Comparison of ENCODE assay signal across 1 cellular context in the genomic region with DNA sequence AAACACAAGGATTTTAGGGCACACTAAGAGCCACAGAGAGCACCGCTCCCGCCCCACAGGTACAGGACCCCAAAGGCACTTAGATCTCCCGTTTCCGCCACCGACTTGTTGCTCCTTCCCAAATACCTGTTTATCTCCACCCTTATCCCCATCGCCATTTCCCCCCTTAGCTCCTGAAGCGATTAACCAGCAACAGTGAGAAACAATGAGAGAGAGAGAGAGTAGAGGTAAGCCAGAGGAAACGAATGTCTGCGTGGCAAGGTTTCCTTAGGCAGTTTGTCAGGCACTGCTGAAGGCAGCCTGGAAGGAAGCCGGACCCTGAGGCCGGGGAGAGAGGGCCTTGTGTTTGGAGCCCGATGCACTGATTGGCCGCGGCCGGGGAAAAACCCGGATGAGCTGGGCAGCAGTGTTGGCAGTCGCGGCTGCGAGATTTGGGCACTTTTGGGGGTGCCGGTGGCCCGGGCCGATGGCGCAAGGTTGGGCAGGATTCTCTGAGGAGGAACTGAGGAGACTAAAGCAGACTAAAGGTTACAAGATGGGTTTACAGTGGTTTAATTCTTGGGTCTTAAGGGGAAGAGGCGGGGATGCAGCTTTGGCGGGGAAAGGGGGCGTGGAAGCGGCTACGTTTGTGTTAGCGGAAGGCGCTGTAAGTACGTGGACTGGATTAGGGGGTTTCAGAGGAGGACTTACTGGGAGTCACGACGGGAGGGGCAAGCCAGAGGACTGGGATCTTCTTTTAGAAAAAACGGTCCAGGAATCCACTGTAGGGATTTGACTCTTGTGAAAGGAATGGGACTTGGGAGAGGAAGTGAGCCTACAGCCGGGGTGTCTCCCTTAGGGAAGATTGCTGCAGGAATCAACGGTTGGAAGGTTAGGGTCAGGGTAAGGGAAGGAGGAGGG.
TF ChIP-seq lines count a peak whose summit lies in the region.

TSS of gene GORAB (plus strand) at position 409 of the 900 bp plus-strand sequence. CDS start at position 467, 58 bp downstream.

TF ChIP-seq in HepG2, 621 proteins besides CTCF, POLR2A, EP300 and RAD21 (continued from another document and continues in another):
- TF ChIP-seq, protein P1, sequence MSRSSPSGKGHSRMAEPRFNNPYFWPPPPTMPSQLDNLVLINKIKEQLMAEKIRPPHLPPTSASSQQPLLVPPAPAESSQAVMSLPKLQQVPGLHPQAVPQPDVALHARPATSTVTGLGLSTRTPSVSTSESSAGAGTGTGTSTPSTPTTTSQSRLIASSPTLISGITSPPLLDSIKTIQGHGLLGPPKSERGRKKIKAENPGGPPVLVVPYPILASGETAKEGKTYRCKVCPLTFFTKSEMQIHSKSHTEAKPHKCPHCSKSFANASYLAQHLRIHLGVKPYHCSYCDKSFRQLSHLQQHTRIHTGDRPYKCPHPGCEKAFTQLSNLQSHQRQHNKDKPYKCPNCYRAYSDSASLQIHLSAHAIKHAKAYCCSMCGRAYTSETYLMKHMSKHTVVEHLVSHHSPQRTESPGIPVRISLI (CRISPR knock-in tag; IDR thresholded peaks at IDR 0.05; ENCODE audit: borderline replicate concordance), result no peak
- TF ChIP-seq ZNF615 (CRISPR knock-in tag; IDR thresholded peaks at IDR 0.05; ENCODE audit: borderline replicate concordance) (no peak), FOXA1 (IDR thresholded peaks at IDR 0.05) (no peak), FOXA1 (CRISPR knock-in tag; IDR thresholded peaks at IDR 0.05) (no peak), HDAC1 (CRISPR knock-in tag; IDR thresholded peaks at IDR 0.05) (peak; percentile 62), ZNF788 (CRISPR knock-in tag; IDR thresholded peaks at IDR 0.05; ENCODE audit: borderline replicate concordance) (peak; percentile 32; the same call in 1 of the 2 replicates), ZNF75D (CRISPR knock-in tag; IDR thresholded peaks at IDR 0.05; ENCODE audit: borderline replicate concordance) (no peak), ZBTB44 (CRISPR knock-in tag; IDR thresholded peaks at IDR 0.05) (peak; percentile 74; the same call in 1 of the 2 replicates), NR2F2 (IDR thresholded peaks at IDR 0.05; ENCODE audit: borderline replicate concordance, low read depth) (peak; percentile 31; the same call in 1 of the 2 replicates), FOXA3 (CRISPR knock-in tag; IDR thresholded peaks at IDR 0.05) (no peak; the same call in 1 of the 2 replicates), SIX1 (CRISPR knock-in tag; IDR thresholded peaks at IDR 0.05; ENCODE audit: borderline replicate concordance) (no peak), AGO1 (IDR thresholded peaks at IDR 0.05; ENCODE audit: low read depth, low read length, poor library complexity, severe bottlenecking) (peak; percentile 42), TCF12 (IDR thresholded peaks at IDR 0.05) (no peak), TCF12 (CRISPR knock-in tag; IDR thresholded peaks at IDR 0.05) (no peak), ZNF574 (CRISPR knock-in tag; IDR thresholded peaks at IDR 0.05) (peak; percentile 70), ZNF180 (CRISPR knock-in tag; IDR thresholded peaks at IDR 0.05; ENCODE audit: borderline replicate concordance, low read depth) (no peak), SNRNP70 (IDR thresholded peaks at IDR 0.05; ENCODE audit: low read depth, low read length) (no peak), ZNF720 (CRISPR knock-in tag; IDR thresholded peaks at IDR 0.05) (no peak), KIAA2018 (CRISPR knock-in tag; IDR thresholded peaks at IDR 0.05; ENCODE audit: borderline replicate concordance) (no peak), ZNF709 (CRISPR knock-in tag; IDR thresholded peaks at IDR 0.05) (peak; percentile 19; the same call in 1 of the 2 replicates), ZNF891 (CRISPR knock-in tag; IDR thresholded peaks at IDR 0.05) (no peak), ZNF556 (CRISPR knock-in tag; IDR thresholded peaks at IDR 0.05; ENCODE audit: borderline replicate concordance) (peak; percentile 65; the same call in 1 of the 2 replicates), ZNF577 (CRISPR knock-in tag; IDR thresholded peaks at IDR 0.05; ENCODE audit: borderline replicate concordance, low read depth) (no peak), ZFP36L1 (CRISPR knock-in tag; IDR thresholded peaks at IDR 0.05) (no peak), NFRKB (IDR thresholded peaks at IDR 0.05) (no peak), ZNF564 (CRISPR knock-in tag; IDR thresholded peaks at IDR 0.05) (peak; percentile 63; the same call in 1 of the 2 replicates), ZNF33A (CRISPR knock-in tag; IDR thresholded peaks at IDR 0.05; ENCODE audit: borderline replicate concordance) (no peak), ZNF563 (CRISPR knock-in tag; IDR thresholded peaks at IDR 0.05) (no peak), PLRG1 (conservative IDR thresholded peaks at IDR 0.05) (no peak), GABPA (IDR thresholded peaks at IDR 0.05; ENCODE audit: low read depth, low read length) (peak; percentile 32; the same call in 1 of the 2 replicates), GABPA (CRISPR knock-in tag; IDR thresholded peaks at IDR 0.05; ENCODE audit: low read depth) (peak; percentile 82), HOXD1 (CRISPR knock-in tag; IDR thresholded peaks at IDR 0.05) (no peak), ZNF20 (CRISPR knock-in tag; IDR thresholded peaks at IDR 0.05) (no peak)
- TF ChIP-seq, protein P2, sequence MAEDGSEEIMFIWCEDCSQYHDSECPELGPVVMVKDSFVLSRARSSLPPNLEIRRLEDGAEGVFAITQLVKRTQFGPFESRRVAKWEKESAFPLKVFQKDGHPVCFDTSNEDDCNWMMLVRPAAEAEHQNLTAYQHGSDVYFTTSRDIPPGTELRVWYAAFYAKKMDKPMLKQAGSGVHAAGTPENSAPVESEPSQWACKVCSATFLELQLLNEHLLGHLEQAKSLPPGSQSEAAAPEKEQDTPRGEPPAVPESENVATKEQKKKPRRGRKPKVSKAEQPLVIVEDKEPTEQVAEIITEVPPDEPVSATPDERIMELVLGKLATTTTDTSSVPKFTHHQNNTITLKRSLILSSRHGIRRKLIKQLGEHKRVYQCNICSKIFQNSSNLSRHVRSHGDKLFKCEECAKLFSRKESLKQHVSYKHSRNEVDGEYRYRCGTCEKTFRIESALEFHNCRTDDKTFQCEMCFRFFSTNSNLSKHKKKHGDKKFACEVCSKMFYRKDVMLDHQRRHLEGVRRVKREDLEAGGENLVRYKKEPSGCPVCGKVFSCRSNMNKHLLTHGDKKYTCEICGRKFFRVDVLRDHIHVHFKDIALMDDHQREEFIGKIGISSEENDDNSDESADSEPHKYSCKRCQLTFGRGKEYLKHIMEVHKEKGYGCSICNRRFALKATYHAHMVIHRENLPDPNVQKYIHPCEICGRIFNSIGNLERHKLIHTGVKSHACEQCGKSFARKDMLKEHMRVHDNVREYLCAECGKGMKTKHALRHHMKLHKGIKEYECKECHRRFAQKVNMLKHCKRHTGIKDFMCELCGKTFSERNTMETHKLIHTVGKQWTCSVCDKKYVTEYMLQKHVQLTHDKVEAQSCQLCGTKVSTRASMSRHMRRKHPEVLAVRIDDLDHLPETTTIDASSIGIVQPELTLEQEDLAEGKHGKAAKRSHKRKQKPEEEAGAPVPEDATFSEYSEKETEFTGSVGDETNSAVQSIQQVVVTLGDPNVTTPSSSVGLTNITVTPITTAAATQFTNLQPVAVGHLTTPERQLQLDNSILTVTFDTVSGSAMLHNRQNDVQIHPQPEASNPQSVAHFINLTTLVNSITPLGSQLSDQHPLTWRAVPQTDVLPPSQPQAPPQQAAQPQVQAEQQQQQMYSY (CRISPR knock-in tag; IDR thresholded peaks at IDR 0.05), result peak; percentile 94
- TF ChIP-seq, protein P3, sequence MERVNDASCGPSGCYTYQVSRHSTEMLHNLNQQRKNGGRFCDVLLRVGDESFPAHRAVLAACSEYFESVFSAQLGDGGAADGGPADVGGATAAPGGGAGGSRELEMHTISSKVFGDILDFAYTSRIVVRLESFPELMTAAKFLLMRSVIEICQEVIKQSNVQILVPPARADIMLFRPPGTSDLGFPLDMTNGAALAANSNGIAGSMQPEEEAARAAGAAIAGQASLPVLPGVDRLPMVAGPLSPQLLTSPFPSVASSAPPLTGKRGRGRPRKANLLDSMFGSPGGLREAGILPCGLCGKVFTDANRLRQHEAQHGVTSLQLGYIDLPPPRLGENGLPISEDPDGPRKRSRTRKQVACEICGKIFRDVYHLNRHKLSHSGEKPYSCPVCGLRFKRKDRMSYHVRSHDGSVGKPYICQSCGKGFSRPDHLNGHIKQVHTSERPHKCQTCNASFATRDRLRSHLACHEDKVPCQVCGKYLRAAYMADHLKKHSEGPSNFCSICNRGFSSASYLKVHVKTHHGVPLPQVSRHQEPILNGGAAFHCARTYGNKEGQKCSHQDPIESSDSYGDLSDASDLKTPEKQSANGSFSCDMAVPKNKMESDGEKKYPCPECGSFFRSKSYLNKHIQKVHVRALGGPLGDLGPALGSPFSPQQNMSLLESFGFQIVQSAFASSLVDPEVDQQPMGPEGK (CRISPR knock-in tag; IDR thresholded peaks at IDR 0.05), result 0 out of 2 replicates have a peak, but pooled peaks have one; percentile 13
- TF ChIP-seq, protein P4, sequence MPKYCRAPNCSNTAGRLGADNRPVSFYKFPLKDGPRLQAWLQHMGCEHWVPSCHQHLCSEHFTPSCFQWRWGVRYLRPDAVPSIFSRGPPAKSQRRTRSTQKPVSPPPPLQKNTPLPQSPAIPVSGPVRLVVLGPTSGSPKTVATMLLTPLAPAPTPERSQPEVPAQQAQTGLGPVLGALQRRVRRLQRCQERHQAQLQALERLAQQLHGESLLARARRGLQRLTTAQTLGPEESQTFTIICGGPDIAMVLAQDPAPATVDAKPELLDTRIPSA (CRISPR knock-in tag; IDR thresholded peaks at IDR 0.05; ENCODE audit: borderline replicate concordance), result no peak
